1 cellular context compared by ENCODE assay signal in the genomic region with DNA sequence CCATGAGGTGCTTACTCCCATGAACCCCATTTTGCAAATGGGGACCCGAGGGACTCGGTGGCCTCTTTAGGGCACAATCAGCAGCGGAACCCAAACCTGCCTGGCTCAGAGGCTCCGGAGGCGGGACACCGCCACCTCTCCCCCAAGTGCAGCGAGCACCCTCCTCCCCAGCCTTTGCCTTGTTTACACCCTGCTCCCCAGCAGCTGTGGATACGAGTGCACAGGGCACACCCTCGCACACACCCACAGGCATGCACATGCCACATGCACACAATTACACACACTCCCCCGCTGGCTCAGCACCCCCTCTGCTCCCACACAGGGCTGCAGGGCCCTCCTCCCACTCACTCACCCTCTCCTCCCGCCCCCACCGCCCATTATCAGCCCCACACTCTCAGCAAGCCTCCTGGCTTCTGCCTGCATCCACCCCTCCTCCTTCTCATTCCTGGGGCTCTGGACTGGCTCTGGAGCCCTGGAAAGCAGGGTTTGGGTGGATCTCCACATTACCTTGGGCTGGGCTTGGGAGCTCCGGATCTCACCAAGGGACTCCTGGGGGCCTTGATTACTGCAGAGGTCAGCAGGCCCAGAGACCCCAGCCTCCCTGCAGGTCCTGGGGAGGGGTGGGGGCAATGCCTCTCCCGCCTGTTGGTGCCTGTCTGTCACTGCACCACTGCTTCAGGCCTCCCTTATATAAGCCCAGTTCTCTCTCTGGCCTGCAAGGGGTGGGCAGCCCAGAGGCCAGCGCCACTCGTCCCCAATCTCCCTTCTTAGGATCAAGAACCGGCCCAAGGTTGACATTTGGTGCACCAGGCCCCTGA.
TF ChIP-seq lines count a peak whose summit lies in the region.

No MANE protein-coding gene starts in this region.

TF ChIP-seq in HepG2, 621 proteins besides CTCF, POLR2A, EP300 and RAD21 (continued from another document and continues in another):
- TF ChIP-seq, protein P1, sequence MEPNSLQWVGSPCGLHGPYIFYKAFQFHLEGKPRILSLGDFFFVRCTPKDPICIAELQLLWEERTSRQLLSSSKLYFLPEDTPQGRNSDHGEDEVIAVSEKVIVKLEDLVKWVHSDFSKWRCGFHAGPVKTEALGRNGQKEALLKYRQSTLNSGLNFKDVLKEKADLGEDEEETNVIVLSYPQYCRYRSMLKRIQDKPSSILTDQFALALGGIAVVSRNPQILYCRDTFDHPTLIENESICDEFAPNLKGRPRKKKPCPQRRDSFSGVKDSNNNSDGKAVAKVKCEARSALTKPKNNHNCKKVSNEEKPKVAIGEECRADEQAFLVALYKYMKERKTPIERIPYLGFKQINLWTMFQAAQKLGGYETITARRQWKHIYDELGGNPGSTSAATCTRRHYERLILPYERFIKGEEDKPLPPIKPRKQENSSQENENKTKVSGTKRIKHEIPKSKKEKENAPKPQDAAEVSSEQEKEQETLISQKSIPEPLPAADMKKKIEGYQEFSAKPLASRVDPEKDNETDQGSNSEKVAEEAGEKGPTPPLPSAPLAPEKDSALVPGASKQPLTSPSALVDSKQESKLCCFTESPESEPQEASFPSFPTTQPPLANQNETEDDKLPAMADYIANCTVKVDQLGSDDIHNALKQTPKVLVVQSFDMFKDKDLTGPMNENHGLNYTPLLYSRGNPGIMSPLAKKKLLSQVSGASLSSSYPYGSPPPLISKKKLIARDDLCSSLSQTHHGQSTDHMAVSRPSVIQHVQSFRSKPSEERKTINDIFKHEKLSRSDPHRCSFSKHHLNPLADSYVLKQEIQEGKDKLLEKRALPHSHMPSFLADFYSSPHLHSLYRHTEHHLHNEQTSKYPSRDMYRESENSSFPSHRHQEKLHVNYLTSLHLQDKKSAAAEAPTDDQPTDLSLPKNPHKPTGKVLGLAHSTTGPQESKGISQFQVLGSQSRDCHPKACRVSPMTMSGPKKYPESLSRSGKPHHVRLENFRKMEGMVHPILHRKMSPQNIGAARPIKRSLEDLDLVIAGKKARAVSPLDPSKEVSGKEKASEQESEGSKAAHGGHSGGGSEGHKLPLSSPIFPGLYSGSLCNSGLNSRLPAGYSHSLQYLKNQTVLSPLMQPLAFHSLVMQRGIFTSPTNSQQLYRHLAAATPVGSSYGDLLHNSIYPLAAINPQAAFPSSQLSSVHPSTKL (CRISPR knock-in tag; IDR thresholded peaks at IDR 0.05): peak; percentile 52; the same call in 1 of the 2 replicates
- no peak for TF ChIP-seq ZNF136 (CRISPR knock-in tag; IDR thresholded peaks at IDR 0.05; ENCODE audit: low read depth)
- TF ChIP-seq, protein P2, sequence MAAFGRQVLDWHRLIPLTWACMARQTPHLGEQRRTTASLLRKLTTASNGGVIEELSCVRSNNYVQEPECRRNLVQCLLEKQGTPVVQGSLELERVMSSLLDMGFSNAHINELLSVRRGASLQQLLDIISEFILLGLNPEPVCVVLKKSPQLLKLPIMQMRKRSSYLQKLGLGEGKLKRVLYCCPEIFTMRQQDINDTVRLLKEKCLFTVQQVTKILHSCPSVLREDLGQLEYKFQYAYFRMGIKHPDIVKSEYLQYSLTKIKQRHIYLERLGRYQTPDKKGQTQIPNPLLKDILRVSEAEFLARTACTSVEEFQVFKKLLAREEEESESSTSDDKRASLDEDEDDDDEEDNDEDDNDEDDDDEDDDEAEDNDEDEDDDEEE (CRISPR knock-in tag; IDR thresholded peaks at IDR 0.05): no peak
- TF ChIP-seq RBAK (CRISPR knock-in tag; IDR thresholded peaks at IDR 0.05): no peak
- no peak for TF ChIP-seq ZNF746 (CRISPR knock-in tag; IDR thresholded peaks at IDR 0.05)
- TF ChIP-seq MYNN (CRISPR knock-in tag; IDR thresholded peaks at IDR 0.05; ENCODE audit: low read depth): no peak
- no peak for TF ChIP-seq SCMH1 (CRISPR knock-in tag; IDR thresholded peaks at IDR 0.05; ENCODE audit: borderline replicate concordance)
- no peak for TF ChIP-seq ZNF460 (CRISPR knock-in tag; IDR thresholded peaks at IDR 0.05; ENCODE audit: borderline replicate concordance)
- no peak for TF ChIP-seq REPIN1 (CRISPR knock-in tag; IDR thresholded peaks at IDR 0.05; ENCODE audit: borderline replicate concordance, low read depth)
- TF ChIP-seq, protein P3, sequence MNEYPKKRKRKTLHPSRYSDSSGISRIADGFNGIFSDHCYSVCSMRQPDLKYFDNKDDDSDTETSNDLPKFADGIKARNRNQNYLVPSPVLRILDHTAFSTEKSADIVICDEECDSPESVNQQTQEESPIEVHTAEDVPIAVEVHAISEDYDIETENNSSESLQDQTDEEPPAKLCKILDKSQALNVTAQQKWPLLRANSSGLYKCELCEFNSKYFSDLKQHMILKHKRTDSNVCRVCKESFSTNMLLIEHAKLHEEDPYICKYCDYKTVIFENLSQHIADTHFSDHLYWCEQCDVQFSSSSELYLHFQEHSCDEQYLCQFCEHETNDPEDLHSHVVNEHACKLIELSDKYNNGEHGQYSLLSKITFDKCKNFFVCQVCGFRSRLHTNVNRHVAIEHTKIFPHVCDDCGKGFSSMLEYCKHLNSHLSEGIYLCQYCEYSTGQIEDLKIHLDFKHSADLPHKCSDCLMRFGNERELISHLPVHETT (CRISPR knock-in tag; conservative IDR thresholded peaks at IDR 0.05): no peak
- no peak for TF ChIP-seq MEF2D (CRISPR knock-in tag; IDR thresholded peaks at IDR 0.05)
- no peak for TF ChIP-seq NR3C1 (CRISPR knock-in tag; IDR thresholded peaks at IDR 0.05)
- TF ChIP-seq, protein P4, sequence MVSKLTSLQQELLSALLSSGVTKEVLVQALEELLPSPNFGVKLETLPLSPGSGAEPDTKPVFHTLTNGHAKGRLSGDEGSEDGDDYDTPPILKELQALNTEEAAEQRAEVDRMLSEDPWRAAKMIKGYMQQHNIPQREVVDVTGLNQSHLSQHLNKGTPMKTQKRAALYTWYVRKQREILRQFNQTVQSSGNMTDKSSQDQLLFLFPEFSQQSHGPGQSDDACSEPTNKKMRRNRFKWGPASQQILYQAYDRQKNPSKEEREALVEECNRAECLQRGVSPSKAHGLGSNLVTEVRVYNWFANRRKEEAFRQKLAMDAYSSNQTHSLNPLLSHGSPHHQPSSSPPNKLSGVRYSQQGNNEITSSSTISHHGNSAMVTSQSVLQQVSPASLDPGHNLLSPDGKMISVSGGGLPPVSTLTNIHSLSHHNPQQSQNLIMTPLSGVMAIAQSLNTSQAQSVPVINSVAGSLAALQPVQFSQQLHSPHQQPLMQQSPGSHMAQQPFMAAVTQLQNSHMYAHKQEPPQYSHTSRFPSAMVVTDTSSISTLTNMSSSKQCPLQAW (CRISPR knock-in tag; IDR thresholded peaks at IDR 0.05): no peak; the same call in 1 of the 2 replicates
- no peak for TF ChIP-seq JUNB (CRISPR knock-in tag; IDR thresholded peaks at IDR 0.05; ENCODE audit: borderline replicate concordance)
- TF ChIP-seq ZNF709 (CRISPR knock-in tag; IDR thresholded peaks at IDR 0.05): no peak
- TF ChIP-seq, protein P5, sequence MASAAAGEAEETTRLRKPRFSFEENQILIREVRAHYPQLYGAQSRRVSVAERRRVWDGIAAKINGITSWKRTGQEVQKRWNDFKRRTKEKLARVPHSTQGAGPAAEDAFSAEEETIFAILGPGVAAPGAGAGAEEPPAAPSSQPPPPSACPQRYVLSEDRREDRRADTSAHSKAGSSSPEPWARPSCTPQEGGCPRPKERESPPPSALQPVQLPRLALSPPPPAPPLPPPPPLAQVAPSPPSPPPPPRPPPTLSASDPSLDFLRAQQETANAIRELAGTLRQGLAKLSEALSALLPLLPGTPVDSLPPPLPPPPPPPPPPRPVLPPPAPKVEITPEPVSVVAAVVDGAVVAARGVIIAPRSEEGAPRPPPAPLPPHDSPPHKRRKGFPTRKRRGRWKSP (CRISPR knock-in tag; IDR thresholded peaks at IDR 0.05): no peak
- TF ChIP-seq, protein P6, sequence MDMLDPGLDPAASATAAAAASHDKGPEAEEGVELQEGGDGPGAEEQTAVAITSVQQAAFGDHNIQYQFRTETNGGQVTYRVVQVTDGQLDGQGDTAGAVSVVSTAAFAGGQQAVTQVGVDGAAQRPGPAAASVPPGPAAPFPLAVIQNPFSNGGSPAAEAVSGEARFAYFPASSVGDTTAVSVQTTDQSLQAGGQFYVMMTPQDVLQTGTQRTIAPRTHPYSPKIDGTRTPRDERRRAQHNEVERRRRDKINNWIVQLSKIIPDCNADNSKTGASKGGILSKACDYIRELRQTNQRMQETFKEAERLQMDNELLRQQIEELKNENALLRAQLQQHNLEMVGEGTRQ (IDR thresholded peaks at IDR 0.05; ENCODE audit: low read depth, low read length): no peak
- TF ChIP-seq, protein P6 (CRISPR knock-in tag; IDR thresholded peaks at IDR 0.05; ENCODE audit: borderline replicate concordance): no peak
- TF ChIP-seq TCF7L2 (IDR thresholded peaks at IDR 0.05; ENCODE audit: low read depth, low read length): no peak
- TF ChIP-seq GATAD2A (CRISPR knock-in tag; IDR thresholded peaks at IDR 0.05): peak; percentile 51
- TF ChIP-seq EHMT2 (IDR thresholded peaks at IDR 0.05; ENCODE audit: borderline replicate concordance, low read depth, low read length): no peak
- TF ChIP-seq ZFYVE20 (CRISPR knock-in tag; IDR thresholded peaks at IDR 0.05; ENCODE audit: borderline replicate concordance, low read depth): no peak
- TF ChIP-seq, protein P7, sequence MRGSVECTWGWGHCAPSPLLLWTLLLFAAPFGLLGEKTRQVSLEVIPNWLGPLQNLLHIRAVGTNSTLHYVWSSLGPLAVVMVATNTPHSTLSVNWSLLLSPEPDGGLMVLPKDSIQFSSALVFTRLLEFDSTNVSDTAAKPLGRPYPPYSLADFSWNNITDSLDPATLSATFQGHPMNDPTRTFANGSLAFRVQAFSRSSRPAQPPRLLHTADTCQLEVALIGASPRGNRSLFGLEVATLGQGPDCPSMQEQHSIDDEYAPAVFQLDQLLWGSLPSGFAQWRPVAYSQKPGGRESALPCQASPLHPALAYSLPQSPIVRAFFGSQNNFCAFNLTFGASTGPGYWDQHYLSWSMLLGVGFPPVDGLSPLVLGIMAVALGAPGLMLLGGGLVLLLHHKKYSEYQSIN (CRISPR knock-in tag; IDR thresholded peaks at IDR 0.05; ENCODE audit: borderline replicate concordance): no peak
- TF ChIP-seq, protein P8, sequence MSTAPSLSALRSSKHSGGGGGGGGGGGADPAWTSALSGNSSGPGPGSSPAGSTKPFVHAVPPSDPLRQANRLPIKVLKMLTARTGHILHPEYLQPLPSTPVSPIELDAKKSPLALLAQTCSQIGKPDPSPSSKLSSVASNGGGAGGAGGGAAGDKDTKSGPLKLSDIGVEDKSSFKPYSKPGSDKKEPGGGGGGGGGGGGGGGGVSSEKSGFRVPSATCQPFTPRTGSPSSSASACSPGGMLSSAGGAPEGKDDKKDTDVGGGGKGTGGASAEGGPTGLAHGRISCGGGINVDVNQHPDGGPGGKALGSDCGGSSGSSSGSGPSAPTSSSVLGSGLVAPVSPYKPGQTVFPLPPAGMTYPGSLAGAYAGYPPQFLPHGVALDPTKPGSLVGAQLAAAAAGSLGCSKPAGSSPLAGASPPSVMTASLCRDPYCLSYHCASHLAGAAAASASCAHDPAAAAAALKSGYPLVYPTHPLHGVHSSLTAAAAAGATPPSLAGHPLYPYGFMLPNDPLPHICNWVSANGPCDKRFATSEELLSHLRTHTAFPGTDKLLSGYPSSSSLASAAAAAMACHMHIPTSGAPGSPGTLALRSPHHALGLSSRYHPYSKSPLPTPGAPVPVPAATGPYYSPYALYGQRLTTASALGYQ (CRISPR knock-in tag; IDR thresholded peaks at IDR 0.05): no peak
- no peak for TF ChIP-seq PRPF4 (IDR thresholded peaks at IDR 0.05; ENCODE audit: low read depth, low read length, poor library complexity, severe bottlenecking)
- TF ChIP-seq POLR2AphosphoS2 (IDR thresholded peaks at IDR 0.05; ENCODE audit: low read depth, low read length): no peak
- no peak for TF ChIP-seq ZSCAN21 (CRISPR knock-in tag; IDR thresholded peaks at IDR 0.05; ENCODE audit: borderline replicate concordance)
- no peak for TF ChIP-seq SP4 (CRISPR knock-in tag; IDR thresholded peaks at IDR 0.05)
- TF ChIP-seq ZNF232 (CRISPR knock-in tag; IDR thresholded peaks at IDR 0.05; ENCODE audit: borderline replicate concordance): no peak
- TF ChIP-seq, protein P9, sequence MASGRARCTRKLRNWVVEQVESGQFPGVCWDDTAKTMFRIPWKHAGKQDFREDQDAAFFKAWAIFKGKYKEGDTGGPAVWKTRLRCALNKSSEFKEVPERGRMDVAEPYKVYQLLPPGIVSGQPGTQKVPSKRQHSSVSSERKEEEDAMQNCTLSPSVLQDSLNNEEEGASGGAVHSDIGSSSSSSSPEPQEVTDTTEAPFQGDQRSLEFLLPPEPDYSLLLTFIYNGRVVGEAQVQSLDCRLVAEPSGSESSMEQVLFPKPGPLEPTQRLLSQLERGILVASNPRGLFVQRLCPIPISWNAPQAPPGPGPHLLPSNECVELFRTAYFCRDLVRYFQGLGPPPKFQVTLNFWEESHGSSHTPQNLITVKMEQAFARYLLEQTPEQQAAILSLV (CRISPR knock-in tag; IDR thresholded peaks at IDR 0.05; ENCODE audit: borderline replicate concordance): no peak
- TF ChIP-seq, protein P10, sequence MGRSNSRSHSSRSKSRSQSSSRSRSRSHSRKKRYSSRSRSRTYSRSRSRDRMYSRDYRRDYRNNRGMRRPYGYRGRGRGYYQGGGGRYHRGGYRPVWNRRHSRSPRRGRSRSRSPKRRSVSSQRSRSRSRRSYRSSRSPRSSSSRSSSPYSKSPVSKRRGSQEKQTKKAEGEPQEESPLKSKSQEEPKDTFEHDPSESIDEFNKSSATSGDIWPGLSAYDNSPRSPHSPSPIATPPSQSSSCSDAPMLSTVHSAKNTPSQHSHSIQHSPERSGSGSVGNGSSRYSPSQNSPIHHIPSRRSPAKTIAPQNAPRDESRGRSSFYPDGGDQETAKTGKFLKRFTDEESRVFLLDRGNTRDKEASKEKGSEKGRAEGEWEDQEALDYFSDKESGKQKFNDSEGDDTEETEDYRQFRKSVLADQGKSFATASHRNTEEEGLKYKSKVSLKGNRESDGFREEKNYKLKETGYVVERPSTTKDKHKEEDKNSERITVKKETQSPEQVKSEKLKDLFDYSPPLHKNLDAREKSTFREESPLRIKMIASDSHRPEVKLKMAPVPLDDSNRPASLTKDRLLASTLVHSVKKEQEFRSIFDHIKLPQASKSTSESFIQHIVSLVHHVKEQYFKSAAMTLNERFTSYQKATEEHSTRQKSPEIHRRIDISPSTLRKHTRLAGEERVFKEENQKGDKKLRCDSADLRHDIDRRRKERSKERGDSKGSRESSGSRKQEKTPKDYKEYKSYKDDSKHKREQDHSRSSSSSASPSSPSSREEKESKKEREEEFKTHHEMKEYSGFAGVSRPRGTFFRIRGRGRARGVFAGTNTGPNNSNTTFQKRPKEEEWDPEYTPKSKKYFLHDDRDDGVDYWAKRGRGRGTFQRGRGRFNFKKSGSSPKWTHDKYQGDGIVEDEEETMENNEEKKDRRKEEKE (IDR thresholded peaks at IDR 0.05): no peak
- TF ChIP-seq SYNCRIP (IDR thresholded peaks at IDR 0.05; ENCODE audit: insufficient read depth, low read depth, low read length): no peak
- TF ChIP-seq ZNF619 (CRISPR knock-in tag; IDR thresholded peaks at IDR 0.05): 0 out of 2 replicates have a peak, but pooled peaks have one; percentile 21
- TF ChIP-seq NFIC (IDR thresholded peaks at IDR 0.05; ENCODE audit: low read length): no peak
- no peak for TF ChIP-seq SRSF9 (IDR thresholded peaks at IDR 0.05; ENCODE audit: borderline replicate concordance, insufficient read depth, low read depth, low read length, poor library complexity, severe bottlenecking)
- no peak for TF ChIP-seq SATB2 (CRISPR knock-in tag; IDR thresholded peaks at IDR 0.05)
